In genomic region chr9:137731216-137731946, GRCh38 we compare ENCODE assay signal across 22 cellular contexts.
DNase-seq lines count a peak whose midpoint lies in the region; ATAC-seq and TF ChIP-seq lines count a peak whose summit lies in the region.
"Had no signal": no experiment of that assay in that cellular context is flagged by ENCODE, and none has a peak within 500 bp of the region (broad histone marks: within the 10 kb centered on the region; RNA-seq: fewer than 3 reads in every experiment).

No MANE protein-coding gene starts in this region.

- no CpG with 5 or more reads among the region's 18 CpGs for WGBS in neuronal stem cell (ENCODE audit: extremely low coverage in 2 of 2, insufficient read length in 2 of 2, insufficient replicate concordance in 1 of 2), 2 donors

- peaks cover 55 to 95% of the 10 kb centered on the region in 2 donors for H3K36me3 ChIP-seq in neuronal stem cell (replicated peaks in 1 of 2; ENCODE audit: control insufficient read depth in 2 of 2, insufficient read depth in 2 of 2, low read length in 2 of 2)
- H3K36me3 ChIP-seq in upper lobe of right lung = peaks cover 51% of the 10 kb centered on the region

- H3K27me3 ChIP-seq in neuronal stem cell (ENCODE audit: control insufficient read depth in 3 of 3, insufficient read depth in 3 of 3, low read depth in 1 of 3, low read length in 3 of 3) = no peaks in the 10 kb centered on the region
- no peaks in the 10 kb centered on the region for H3K27me3 ChIP-seq in upper lobe of right lung
- H3K27me3 ChIP-seq in dorsolateral prefrontal cortex = no peaks in the 10 kb centered on the region
- H3K27me3 ChIP-seq: MG63 had no signal

- H2BK12ac ChIP-seq in neuronal stem cell (ENCODE audit: low read length) = no peak overlapping the region

- peaks cover 78% of the 10 kb centered on the region for H3K36me3 Mint-ChIP-seq in WTC11

- POLR2A ChIA-PET in WTC11 (lab: Charles Lee) = no interaction called here

- H3K4me1 Mint-ChIP-seq in WTC11 = peaks cover 17% of the 10 kb centered on the region
- H3K4me1 Mint-ChIP-seq: CD14-positive monocyte had no signal

- no peak overlapping the region for H2BK5ac ChIP-seq in neuronal stem cell (ENCODE audit: low read length)

- peak overlapping the region; percentile 47 for H3K9ac ChIP-seq in neuronal stem cell (ENCODE audit: low read depth, low read length, poor library complexity)

- H3K4me1 ChIP-seq in neuronal stem cell (ENCODE audit: control insufficient read depth in 2 of 2, insufficient read depth in 1 of 2, low read depth in 1 of 2, low read length in 2 of 2) (no peaks in the 10 kb centered on the region), upper lobe of right lung (no peaks in the 10 kb centered on the region)
- H3K4me1 ChIP-seq: HAP-1 had no signal

- CTCF ChIA-PET in WTC11 (lab: Charles Lee) = interaction anchor here (1.0 kb wide), 1 partner anchor 59 kb away, joined by 7 read pairs; no protein-coding TSS in a partner anchor

- H2AFZ ChIP-seq in neuronal stem cell (ENCODE audit: low read length) = no peak overlapping the region

- no peak overlapping the region for H2BK15ac ChIP-seq in neuronal stem cell (ENCODE audit: low read length)

- H3K9me3 Mint-ChIP-seq in WTC11 = peaks cover 11% of the 10 kb centered on the region

- H2AK5ac ChIP-seq in neuronal stem cell (ENCODE audit: low read depth, low read length) = no peak overlapping the region

- no peaks in the 10 kb centered on the region for H3K27me3 Mint-ChIP-seq in WTC11 (ENCODE audit: low read depth)

- peak overlapping the region; percentile 28 for H3K23ac ChIP-seq in neuronal stem cell (ENCODE audit: low read depth, low read length, poor library complexity)

- H3K79me1 ChIP-seq in neuronal stem cell (ENCODE audit: low read depth, low read length) = peaks cover 5% of the 10 kb centered on the region

- H3K4me2 ChIP-seq in neuronal stem cell (ENCODE audit: insufficient read depth, low read length, poor library complexity, severe bottlenecking) = no peak overlapping the region

- no peak overlapping the region for H2BK120ac ChIP-seq in neuronal stem cell (ENCODE audit: low read depth, low read length)

- TF ChIP-seq CTCF in WTC11 (IDR thresholded peaks at IDR 0.05) (no peak), upper lobe of right lung (IDR thresholded peaks at IDR 0.05) (no peak), dorsolateral prefrontal cortex (IDR thresholded peaks at IDR 0.05 in 54 of 56, conservative IDR thresholded peaks at IDR 0.05 in 2 of 56; ENCODE audit: low read depth in 1 of 56, partially characterized antibody in 56 of 56) (no peak)

- H3K9me3 ChIP-seq in neuronal stem cell (replicated peaks in 1 of 2; ENCODE audit: control insufficient read depth in 2 of 2, insufficient read depth in 1 of 2, low read depth in 1 of 2, low read length in 2 of 2) (peaks cover 20 to 68% of the 10 kb centered on the region in 2 donors), upper lobe of right lung (no peaks in the 10 kb centered on the region)
- H3K9me3 ChIP-seq: MG63 had no signal

- no peak overlapping the region for H3K14ac ChIP-seq in neuronal stem cell (ENCODE audit: low read length)

- H3K18ac ChIP-seq in neuronal stem cell (ENCODE audit: low read length) = no peak overlapping the region

- DNase-seq in WTC11 (ENCODE audit: low spot score) (no peak), islet precursor cell (peak; percentile 39), neuronal stem cell (ENCODE audit: low spot score) (no peak), upper lobe of right lung (no peak), OCI-M1 (lab: John Stamatoyannopoulos, UW) (no peak), dorsolateral prefrontal cortex (no peak), NCI-H510A (lab: John Stamatoyannopoulos, UW) (no peak)
- DNase-seq: ACHN; DMS 273 treated with DMSO at 0.1 percent for 48 hours; DND-41; Kasumi-1; MG63; NCI-H1048; NCI-H146; NCI-H2081; NCI-H2171 treated with DMSO at 0.1 percent for 48 hours; NCI-H446; NK-92 treated with Interleukin-12 subunit alpha and Interleukin-12 subunit beta, amount 100 ng/mL, for 24 hours; SHP77 had no signal

- no peak overlapping the region for H4K8ac ChIP-seq in neuronal stem cell (ENCODE audit: low read depth, low read length)

- no peak overlapping the region for H3K4me3 Mint-ChIP-seq in WTC11
- H3K4me3 Mint-ChIP-seq: CD14-positive monocyte had no signal

- H3K27ac ChIP-seq in neuronal stem cell (replicated peaks; ENCODE audit: low read length) = no peak overlapping the region
- H3K27ac ChIP-seq in upper lobe of right lung = no peak overlapping the region
- peak overlapping the region in 7 of 59 donors; percentile 12 to 36 (median 26) for H3K27ac ChIP-seq in dorsolateral prefrontal cortex
- H3K27ac ChIP-seq: SK-N-MC had no signal

- H3K27ac Mint-ChIP-seq in WTC11 = peak overlapping the region; percentile 56

- ATAC-seq in WTC11 (peak; percentile 13; the same call in 1 of the 2 replicates), upper lobe of right lung (peak; percentile 23)

- H3K4ac ChIP-seq in neuronal stem cell (ENCODE audit: low read length) = no peak overlapping the region

- no peak overlapping the region for H3K4me3 ChIP-seq in neuronal stem cell (ENCODE audit: low read length in 2 of 2)
- no peak overlapping the region for H3K4me3 ChIP-seq in upper lobe of right lung
- H3K4me3 ChIP-seq in dorsolateral prefrontal cortex = no peak overlapping the region
- H3K4me3 ChIP-seq: HAP-1, MG63, SK-N-MC had no signal

- H4K91ac ChIP-seq in neuronal stem cell (ENCODE audit: low read depth, low read length, poor library complexity) = no peak overlapping the region

- intact Hi-C loops in upper lobe of right lung (cut with DNase I) (no loop called here), dorsolateral prefrontal cortex (cut with DNase I) (no loop called here)

TF ChIP-seq in WTC11, 78 proteins besides CTCF, POLR2A, EP300 and RAD21:
- no peak for TF ChIP-seq ATF2 (CRISPR knock-in tag; IDR thresholded peaks at IDR 0.05; ENCODE audit: borderline replicate concordance, low read depth)
- no peak for TF ChIP-seq TEAD4 (CRISPR knock-in tag; IDR thresholded peaks at IDR 0.05)
- TF ChIP-seq CREB1 (CRISPR knock-in tag; IDR thresholded peaks at IDR 0.05) = no peak
- TF ChIP-seq CBFB (CRISPR knock-in tag; IDR thresholded peaks at IDR 0.05; ENCODE audit: low read depth) = no peak
- no peak for TF ChIP-seq HMGXB4 (CRISPR knock-in tag; IDR thresholded peaks at IDR 0.05)
- no peak for TF ChIP-seq RELA (CRISPR knock-in tag; IDR thresholded peaks at IDR 0.05; ENCODE audit: borderline replicate concordance)
- TF ChIP-seq ZNF263 (CRISPR knock-in tag; IDR thresholded peaks at IDR 0.05; ENCODE audit: low read depth) = no peak
